8 cellular contexts compared by ENCODE assay signal in the genomic region with DNA sequence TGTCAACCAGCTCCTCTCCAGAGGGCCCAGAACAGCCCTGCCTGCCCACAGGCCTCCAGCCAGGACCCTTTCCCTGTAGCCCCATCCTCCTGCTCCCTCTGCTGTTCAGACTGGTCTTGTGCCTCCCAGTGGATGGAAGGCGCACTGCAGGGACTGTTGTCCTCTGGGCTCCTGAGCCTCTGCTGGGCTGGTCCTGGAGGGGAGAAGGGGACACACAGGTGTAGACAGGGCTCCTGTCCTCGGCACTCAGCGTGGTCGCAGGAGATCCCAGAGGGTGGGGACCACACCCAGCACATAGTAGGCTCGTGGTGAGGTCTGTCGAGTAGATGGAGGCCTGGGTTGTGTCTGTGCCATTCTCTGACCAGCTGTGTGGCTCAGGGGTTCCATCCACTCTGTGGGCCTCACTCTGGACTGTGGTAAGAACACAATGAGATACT. TPM values are rescaled to one million over a fixed set of nuclear protein-coding genes. Genes with fewer than 3 reads are reported as not detected.
DNase-seq lines count a peak whose midpoint lies in the region; ATAC-seq lines count a peak whose summit lies in the region.

No MANE protein-coding gene starts in this region.

- ATAC-seq in GM18868 (IDR thresholded peaks at IDR 0.05; ENCODE audit: unreplicated experiment), result no peak

- H2BK120ac ChIP-seq in trophoblast cell (ENCODE audit: insufficient read depth, low read length, poor library complexity), result no peak overlapping the region

- H3K23ac ChIP-seq in trophoblast cell (ENCODE audit: low read length), result no peak overlapping the region

- H2AK5ac ChIP-seq in trophoblast cell (ENCODE audit: low read length), result no peak overlapping the region

- H2AFZ ChIP-seq in trophoblast cell (ENCODE audit: insufficient read depth, low read length, poor library complexity), result no peak overlapping the region

- no peak overlapping the region for H3K9ac ChIP-seq in trophoblast cell (ENCODE audit: low read length)

- no CpG with 5 or more reads among the region's 6 CpGs for WGBS in trophoblast cell (ENCODE audit: extremely low coverage, insufficient coverage, insufficient read length)

- no peak overlapping the region for H4K12ac ChIP-seq in trophoblast cell (ENCODE audit: low read depth, low read length)

- peaks cover 2 to 13% of the 10 kb centered on the region in 2 experiments for H3K4me1 ChIP-seq in trophoblast cell (ENCODE audit: control insufficient read depth in 1 of 2, insufficient read depth in 2 of 2, low read length in 2 of 2)

- no peaks in the 10 kb centered on the region for H3K79me1 ChIP-seq in trophoblast cell (ENCODE audit: low read length)

- H4K8ac ChIP-seq in trophoblast cell (ENCODE audit: low read depth, low read length), result no peak overlapping the region

- no peak overlapping the region for H3K18ac ChIP-seq in trophoblast cell (ENCODE audit: low read length)

- no peak overlapping the region for H4K91ac ChIP-seq in trophoblast cell (ENCODE audit: low read depth, low read length)

- H3K9me3 ChIP-seq in trophoblast cell (ENCODE audit: insufficient read depth, low read depth, low read length), result peaks cover 2% of the 10 kb centered on the region

- no peak overlapping the region for H3K27ac ChIP-seq in trophoblast cell (ENCODE audit: low read depth, low read length)

- H3K79me2 ChIP-seq in trophoblast cell (ENCODE audit: control insufficient read depth, insufficient read depth, low read length, poor library complexity), result no peaks in the 10 kb centered on the region

- H3K14ac ChIP-seq in trophoblast cell (ENCODE audit: low read length), result no peak overlapping the region

- H3K4me2 ChIP-seq in trophoblast cell (ENCODE audit: low read length), result peak overlapping the region; percentile 94

- H3K4ac ChIP-seq in trophoblast cell (ENCODE audit: low read depth, low read length), result no peak overlapping the region

- peak; percentile 9 for DNase-seq in NOMO-1 treated with DMSO at 0.1 percent for 48 hours (lab: John Stamatoyannopoulos, UW; ENCODE audit: unreplicated experiment)
- no peak for DNase-seq in NOMO-1 (lab: John Stamatoyannopoulos, UW; ENCODE audit: unreplicated experiment in 2 of 2)
- DNase-seq in NCI-H82 treated with DMSO at 0.1 percent for 48 hours (lab: John Stamatoyannopoulos, UW; ENCODE audit: unreplicated experiment), result peak; percentile 50
- peak; percentile 22 for DNase-seq in activated T-helper 1 cell treated with Interleukin-2 at 50 U/mL for 16 hours (ENCODE audit: low read depth)
- peak; percentile 73 for DNase-seq in germinal center (ENCODE audit: low spot score)
- peak; percentile 26 to 67 for DNase-seq in trophoblast cell
- DNase-seq in NCI-H187 treated with DMSO at 0.1 percent for 48 hours (lab: John Stamatoyannopoulos, UW), result no peak

- H2BK5ac ChIP-seq in trophoblast cell (ENCODE audit: low read depth, low read length, poor library complexity), result no peak overlapping the region

- no peak overlapping the region for H2BK12ac ChIP-seq in trophoblast cell (ENCODE audit: low read length)

- peaks cover 4% of the 10 kb centered on the region for H3K27me3 ChIP-seq in trophoblast cell (ENCODE audit: insufficient read depth, low read length)

- H3K4me3 ChIP-seq in trophoblast cell (ENCODE audit: low read depth, low read length), result no peak overlapping the region

- no peaks in the 10 kb centered on the region for H3K36me3 ChIP-seq in trophoblast cell (ENCODE audit: control insufficient read depth in 1 of 2, insufficient read depth in 2 of 2, low read length in 2 of 2)

RNA-seq across cellular contexts. Expression of gene ITPR3, which starts 11.5 kb away (rescaled TPM):
- polyA plus RNA-seq in trophoblast cell (2013), result 4.9 and 5.1 TPM in 2 replicates

RNA-seq across cellular contexts. Expression of gene BAK1, which starts 52.5 kb away (rescaled TPM):
- polyA plus RNA-seq in trophoblast cell (2013), result 10.7 TPM in 2 replicates

Comparison
In these comparisons a context has a peak if more than half of its experiments do, and no peak if none do; other contexts are left out.
1. DNase-seq: peak in NOMO-1 treated with DMSO at 0.1 percent for 48 hours (single experiment), NCI-H82 treated with DMSO at 0.1 percent for 48 hours (single experiment), activated T-helper 1 cell treated with Interleukin-2 at 50 U/mL for 16 hours (single experiment), germinal center (single experiment) and trophoblast cell (2 of 2); none in NOMO-1 (0 of 2) and NCI-H187 treated with DMSO at 0.1 percent for 48 hours (single experiment).